1 cellular context compared by ENCODE assay signal in the genomic region with DNA sequence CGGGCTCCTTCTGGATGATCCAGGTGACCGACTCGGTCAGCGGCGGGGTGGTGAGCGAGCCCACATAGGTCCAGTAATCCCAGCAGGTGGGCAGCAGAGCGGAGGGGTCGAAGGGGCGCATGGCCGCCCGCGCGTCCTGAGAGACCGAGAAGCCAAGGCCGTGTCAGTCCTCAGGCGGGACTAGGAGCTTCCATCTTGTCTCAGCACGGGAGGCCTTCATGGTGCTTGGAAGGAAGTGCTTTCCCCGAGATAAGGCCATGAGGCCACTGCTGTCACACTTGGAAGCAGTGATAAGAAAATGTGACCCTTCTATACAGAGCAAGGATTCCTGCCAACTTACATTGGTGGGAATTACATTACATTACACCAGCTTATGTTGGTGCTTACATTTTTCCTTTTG.
TF ChIP-seq lines count a peak whose summit lies in the region.
"Not testable (repeated sequence)": the region's sequence is repeated elsewhere in the genome, so short reads cannot be mapped to it uniquely, and the experiment has no call there.

No MANE protein-coding gene starts in this region.

TF ChIP-seq in K562, 482 proteins besides CTCF, POLR2A, EP300 and RAD21 (continued from another document):
- TF ChIP-seq, protein P1, sequence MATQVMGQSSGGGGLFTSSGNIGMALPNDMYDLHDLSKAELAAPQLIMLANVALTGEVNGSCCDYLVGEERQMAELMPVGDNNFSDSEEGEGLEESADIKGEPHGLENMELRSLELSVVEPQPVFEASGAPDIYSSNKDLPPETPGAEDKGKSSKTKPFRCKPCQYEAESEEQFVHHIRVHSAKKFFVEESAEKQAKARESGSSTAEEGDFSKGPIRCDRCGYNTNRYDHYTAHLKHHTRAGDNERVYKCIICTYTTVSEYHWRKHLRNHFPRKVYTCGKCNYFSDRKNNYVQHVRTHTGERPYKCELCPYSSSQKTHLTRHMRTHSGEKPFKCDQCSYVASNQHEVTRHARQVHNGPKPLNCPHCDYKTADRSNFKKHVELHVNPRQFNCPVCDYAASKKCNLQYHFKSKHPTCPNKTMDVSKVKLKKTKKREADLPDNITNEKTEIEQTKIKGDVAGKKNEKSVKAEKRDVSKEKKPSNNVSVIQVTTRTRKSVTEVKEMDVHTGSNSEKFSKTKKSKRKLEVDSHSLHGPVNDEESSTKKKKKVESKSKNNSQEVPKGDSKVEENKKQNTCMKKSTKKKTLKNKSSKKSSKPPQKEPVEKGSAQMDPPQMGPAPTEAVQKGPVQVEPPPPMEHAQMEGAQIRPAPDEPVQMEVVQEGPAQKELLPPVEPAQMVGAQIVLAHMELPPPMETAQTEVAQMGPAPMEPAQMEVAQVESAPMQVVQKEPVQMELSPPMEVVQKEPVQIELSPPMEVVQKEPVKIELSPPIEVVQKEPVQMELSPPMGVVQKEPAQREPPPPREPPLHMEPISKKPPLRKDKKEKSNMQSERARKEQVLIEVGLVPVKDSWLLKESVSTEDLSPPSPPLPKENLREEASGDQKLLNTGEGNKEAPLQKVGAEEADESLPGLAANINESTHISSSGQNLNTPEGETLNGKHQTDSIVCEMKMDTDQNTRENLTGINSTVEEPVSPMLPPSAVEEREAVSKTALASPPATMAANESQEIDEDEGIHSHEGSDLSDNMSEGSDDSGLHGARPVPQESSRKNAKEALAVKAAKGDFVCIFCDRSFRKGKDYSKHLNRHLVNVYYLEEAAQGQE (CRISPR knock-in tag; IDR thresholded peaks at IDR 0.05; ENCODE audit: low read depth): 0 out of 2 replicates have a peak, but pooled peaks have one; percentile 36
- TF ChIP-seq, protein P2, sequence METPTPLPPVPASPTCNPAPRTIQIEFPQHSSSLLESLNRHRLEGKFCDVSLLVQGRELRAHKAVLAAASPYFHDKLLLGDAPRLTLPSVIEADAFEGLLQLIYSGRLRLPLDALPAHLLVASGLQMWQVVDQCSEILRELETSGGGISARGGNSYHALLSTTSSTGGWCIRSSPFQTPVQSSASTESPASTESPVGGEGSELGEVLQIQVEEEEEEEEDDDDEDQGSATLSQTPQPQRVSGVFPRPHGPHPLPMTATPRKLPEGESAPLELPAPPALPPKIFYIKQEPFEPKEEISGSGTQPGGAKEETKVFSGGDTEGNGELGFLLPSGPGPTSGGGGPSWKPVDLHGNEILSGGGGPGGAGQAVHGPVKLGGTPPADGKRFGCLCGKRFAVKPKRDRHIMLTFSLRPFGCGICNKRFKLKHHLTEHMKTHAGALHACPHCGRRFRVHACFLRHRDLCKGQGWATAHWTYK (CRISPR knock-in tag; IDR thresholded peaks at IDR 0.05): peak; percentile 83; the same call in 1 of the 2 replicates
- TF ChIP-seq, protein P3, sequence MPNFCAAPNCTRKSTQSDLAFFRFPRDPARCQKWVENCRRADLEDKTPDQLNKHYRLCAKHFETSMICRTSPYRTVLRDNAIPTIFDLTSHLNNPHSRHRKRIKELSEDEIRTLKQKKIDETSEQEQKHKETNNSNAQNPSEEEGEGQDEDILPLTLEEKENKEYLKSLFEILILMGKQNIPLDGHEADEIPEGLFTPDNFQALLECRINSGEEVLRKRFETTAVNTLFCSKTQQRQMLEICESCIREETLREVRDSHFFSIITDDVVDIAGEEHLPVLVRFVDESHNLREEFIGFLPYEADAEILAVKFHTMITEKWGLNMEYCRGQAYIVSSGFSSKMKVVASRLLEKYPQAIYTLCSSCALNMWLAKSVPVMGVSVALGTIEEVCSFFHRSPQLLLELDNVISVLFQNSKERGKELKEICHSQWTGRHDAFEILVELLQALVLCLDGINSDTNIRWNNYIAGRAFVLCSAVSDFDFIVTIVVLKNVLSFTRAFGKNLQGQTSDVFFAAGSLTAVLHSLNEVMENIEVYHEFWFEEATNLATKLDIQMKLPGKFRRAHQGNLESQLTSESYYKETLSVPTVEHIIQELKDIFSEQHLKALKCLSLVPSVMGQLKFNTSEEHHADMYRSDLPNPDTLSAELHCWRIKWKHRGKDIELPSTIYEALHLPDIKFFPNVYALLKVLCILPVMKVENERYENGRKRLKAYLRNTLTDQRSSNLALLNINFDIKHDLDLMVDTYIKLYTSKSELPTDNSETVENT (CRISPR knock-in tag; IDR thresholded peaks at IDR 0.05): 0 out of 2 replicates have a peak, but pooled peaks have one; percentile 52
- TF ChIP-seq YY1 (IDR thresholded peaks at IDR 0.05; ENCODE audit: borderline replicate concordance in 1 of 3, control insufficient read depth in 1 of 3, extremely low read depth in 1 of 3, insufficient read depth in 3 of 3, insufficient read length in 1 of 3, insufficient replicate concordance in 2 of 3, low read depth in 1 of 3, low read length in 2 of 3): peak in 2 of 3 experiments; percentile 33 to 80
- TF ChIP-seq ZBTB17 (CRISPR knock-in tag; IDR thresholded peaks at IDR 0.05): peak; percentile 83; the same call in 1 of the 2 replicates
- 0 out of 2 replicates have a peak, but pooled peaks have one; percentile 26 for TF ChIP-seq HDAC2 (IDR thresholded peaks at IDR 0.05)
- peak; percentile 79 for TF ChIP-seq NCOR1 (IDR thresholded peaks at IDR 0.05)
- peak; percentile 39; the same call in 1 of the 2 replicates for TF ChIP-seq BHLHE40 (IDR thresholded peaks at IDR 0.05; ENCODE audit: low read length)
- peak; percentile 87 for TF ChIP-seq CBFA2T3 (IDR thresholded peaks at IDR 0.05)
- TF ChIP-seq, protein P4, sequence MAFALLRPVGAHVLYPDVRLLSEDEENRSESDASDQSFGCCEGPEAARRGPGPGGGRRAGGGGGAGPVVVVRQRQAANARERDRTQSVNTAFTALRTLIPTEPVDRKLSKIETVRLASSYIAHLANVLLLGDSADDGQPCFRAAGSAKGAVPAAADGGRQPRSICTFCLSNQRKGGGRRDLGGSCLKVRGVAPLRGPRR (CRISPR knock-in tag; IDR thresholded peaks at IDR 0.05): peak; percentile 18; the same call in 1 of the 2 replicates
- TF ChIP-seq TEAD1 (CRISPR knock-in tag; IDR thresholded peaks at IDR 0.05): peak in 1 of 2 experiments; percentile 68; a peak in 2 of 4 replicates
- TF ChIP-seq ZFX (CRISPR knock-in tag; IDR thresholded peaks at IDR 0.05): peak; percentile 71
- TF ChIP-seq ZNF239 (CRISPR knock-in tag; IDR thresholded peaks at IDR 0.05): peak; percentile 47; the same call in 1 of the 2 replicates
- TF ChIP-seq SPI1 (IDR thresholded peaks at IDR 0.05; ENCODE audit: borderline replicate concordance, low read depth, low read length): peak; percentile 65; the same call in 1 of the 2 replicates
- 0 out of 2 replicates have a peak, but pooled peaks have one; percentile 16 for TF ChIP-seq HIVEP1 (CRISPR knock-in tag; IDR thresholded peaks at IDR 0.05)
- TF ChIP-seq ZNF41 (CRISPR knock-in tag; conservative IDR thresholded peaks at IDR 0.05): peak; percentile 66; the same call in 1 of the 2 replicates
- TF ChIP-seq RBFOX2 (IDR thresholded peaks at IDR 0.05; ENCODE audit: low read depth, low read length): peak; percentile 69
- TF ChIP-seq, protein P5, sequence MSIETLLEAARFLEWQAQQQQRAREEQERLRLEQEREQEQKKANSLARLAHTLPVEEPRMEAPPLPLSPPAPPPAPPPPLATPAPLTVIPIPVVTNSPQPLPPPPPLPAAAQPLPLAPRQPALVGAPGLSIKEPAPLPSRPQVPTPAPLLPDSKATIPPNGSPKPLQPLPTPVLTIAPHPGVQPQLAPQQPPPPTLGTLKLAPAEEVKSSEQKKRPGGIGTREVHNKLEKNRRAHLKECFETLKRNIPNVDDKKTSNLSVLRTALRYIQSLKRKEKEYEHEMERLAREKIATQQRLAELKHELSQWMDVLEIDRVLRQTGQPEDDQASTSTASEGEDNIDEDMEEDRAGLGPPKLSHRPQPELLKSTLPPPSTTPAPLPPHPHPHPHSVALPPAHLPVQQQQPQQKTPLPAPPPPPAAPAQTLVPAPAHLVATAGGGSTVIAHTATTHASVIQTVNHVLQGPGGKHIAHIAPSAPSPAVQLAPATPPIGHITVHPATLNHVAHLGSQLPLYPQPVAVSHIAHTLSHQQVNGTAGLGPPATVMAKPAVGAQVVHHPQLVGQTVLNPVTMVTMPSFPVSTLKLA (conservative IDR thresholded peaks at IDR 0.05): peak; percentile 51 to 61; a peak in 3 of 4 replicates
- TF ChIP-seq CC2D1A (IDR thresholded peaks at IDR 0.05): 0 out of 2 replicates have a peak, but pooled peaks have one; percentile 27
- TF ChIP-seq, protein P6, sequence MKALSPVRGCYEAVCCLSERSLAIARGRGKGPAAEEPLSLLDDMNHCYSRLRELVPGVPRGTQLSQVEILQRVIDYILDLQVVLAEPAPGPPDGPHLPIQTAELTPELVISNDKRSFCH (CRISPR knock-in tag; IDR thresholded peaks at IDR 0.05): not testable (repeated sequence)
- TF ChIP-seq, protein P6 (tag; IDR thresholded peaks at IDR 0.05): peak; percentile 61
- peak in 1 of 2 experiments; percentile 37; a peak in 1 of 4 replicates for TF ChIP-seq HDAC1 (IDR thresholded peaks at IDR 0.05)
- peak; percentile 83 for TF ChIP-seq NFIC (IDR thresholded peaks at IDR 0.05)
- peak; percentile 25 for TF ChIP-seq TAF9B (IDR thresholded peaks at IDR 0.05; ENCODE audit: partially characterized antibody)
- peak; percentile 92 for TF ChIP-seq SMAD4 (CRISPR knock-in tag; conservative IDR thresholded peaks at IDR 0.05)
- peak; percentile 70 for TF ChIP-seq TCF3 (CRISPR knock-in tag; IDR thresholded peaks at IDR 0.05)
- TF ChIP-seq ZNF583 (CRISPR knock-in tag; IDR thresholded peaks at IDR 0.05): peak; percentile 84
- peak; percentile 8; the same call in 1 of the 2 replicates for TF ChIP-seq ELF4 (CRISPR knock-in tag; IDR thresholded peaks at IDR 0.05)
- not testable (repeated sequence) for TF ChIP-seq NR2C2, ATF1 (CRISPR knock-in tag; IDR thresholded peaks at IDR 0.05)
- peak; percentile 23; the same call in 1 of the 2 replicates for TF ChIP-seq NR2C2 (tag; IDR thresholded peaks at IDR 0.05)
- peak; percentile 88 for TF ChIP-seq ARID1B (IDR thresholded peaks at IDR 0.05)
- peak; percentile 46; the same call in 1 of the 2 replicates for TF ChIP-seq ATF1 (tag; IDR thresholded peaks at IDR 0.05)
- peak; percentile 81 for TF ChIP-seq CBFA2T2 (conservative IDR thresholded peaks at IDR 0.05)
- peak; percentile 73; the same call in 1 of the 2 replicates for TF ChIP-seq E2F3 (CRISPR knock-in tag; IDR thresholded peaks at IDR 0.05)
- 0 out of 4 replicates have a peak, but pooled peaks of 1 of the 2 experiments have one; percentile 23 for TF ChIP-seq TRIM24 (IDR thresholded peaks at IDR 0.05)
- TF ChIP-seq KLF6 (CRISPR knock-in tag; IDR thresholded peaks at IDR 0.05; ENCODE audit: borderline replicate concordance): peak; percentile 44; the same call in 1 of the 2 replicates
